ENCODE assay signal across 19 cellular contexts in the genomic region with DNA sequence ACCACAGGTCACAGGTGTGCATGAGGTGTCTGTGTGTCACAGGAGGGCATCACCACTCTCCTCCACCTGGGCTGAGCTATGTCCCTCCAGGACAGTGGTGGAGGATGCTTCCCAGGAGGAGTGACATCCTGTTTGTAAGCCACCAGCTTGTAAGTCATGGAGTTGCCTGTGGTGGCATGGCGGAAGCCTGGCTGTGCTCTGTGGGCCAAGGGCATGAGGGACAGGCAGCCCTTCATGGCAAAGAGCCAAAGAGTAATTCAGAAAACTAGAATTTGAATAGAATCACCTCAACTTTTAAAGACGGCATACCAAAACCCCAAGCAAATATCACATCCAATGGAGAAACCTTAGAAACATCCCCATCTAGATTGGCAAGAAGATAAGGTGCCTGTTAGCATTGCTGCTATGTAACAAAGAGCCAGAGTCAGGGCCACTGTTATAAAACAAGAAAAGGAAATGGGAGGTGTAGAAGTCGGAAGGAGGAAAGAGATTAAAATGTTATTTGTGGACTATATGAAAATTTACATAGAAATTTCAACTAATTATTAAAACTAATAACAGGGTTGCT. TPM values are rescaled to one million over a fixed set of nuclear protein-coding genes. Genes with fewer than 3 reads are reported as not detected.
DNase-seq lines count a peak whose midpoint lies in the region; ATAC-seq, FAIRE-seq and TF ChIP-seq lines count a peak whose summit lies in the region.
"Had no signal": no experiment of that assay in that cellular context is flagged by ENCODE, and none has a peak within 500 bp of the region (broad histone marks: within the 10 kb centered on the region; RNA-seq: fewer than 3 reads in every experiment).

No MANE protein-coding gene starts in this region.

- H3K4me2 ChIP-seq in keratinocyte (ENCODE audit: control insufficient read depth, extremely low read depth, insufficient read depth, low read depth, low read length), result peak overlapping the region; percentile 23
- H3K4me2 ChIP-seq in HepG2 (ENCODE audit: low read depth, low read length), result no peak overlapping the region
- H3K4me2 ChIP-seq: A549, GM23338 had no signal

- no peaks in the 10 kb centered on the region for H3K9me3 ChIP-seq in heart right ventricle
- H3K9me3 ChIP-seq in ascending aorta, result no peaks in the 10 kb centered on the region
- no peaks in the 10 kb centered on the region for H3K9me3 ChIP-seq in keratinocyte (ENCODE audit: control insufficient read depth, low read depth, low read length)
- no peaks in the 10 kb centered on the region for H3K9me3 ChIP-seq in stomach smooth muscle (ENCODE audit: control insufficient read depth in 2 of 2, low read length in 2 of 2)
- H3K9me3 ChIP-seq in HepG2 (ENCODE audit: low read length), result no peaks in the 10 kb centered on the region
- H3K9me3 ChIP-seq: A549 had no signal

- no peak for ATAC-seq in heart right ventricle
- ATAC-seq in Right ventricle myocardium superior (ENCODE audit: poor library complexity), result no peak
- ATAC-seq in HG02642 (IDR thresholded peaks at IDR 0.05; ENCODE audit: poor library complexity, unreplicated experiment), result no peak
- no peak for ATAC-seq in HepG2
- ATAC-seq: GM23338 had no signal

- whole genome bisulfite sequencing in heart right ventricle, 2 donors, result 66 to 68% methylated on average over 3 of the region's 3 CpGs
- WGBS in HepG2 (ENCODE audit: low lambda C conversion rate), result 47% methylated on average over 3 of the region's 3 CpGs

- H3K9me1 ChIP-seq in keratinocyte (ENCODE audit: control insufficient read depth, extremely low read depth, insufficient read depth, low read length), result no peaks in the 10 kb centered on the region

- TF ChIP-seq RAD21 in HepG2 (CRISPR knock-in tag; IDR thresholded peaks at IDR 0.05), result no peak

- H3K27me3 ChIP-seq in heart right ventricle (peaks cover 0 to 52% (median 15%) of the 10 kb centered on the region in 7 donors), ascending aorta (no peaks in the 10 kb centered on the region), keratinocyte (ENCODE audit: control insufficient read depth, extremely low read depth, insufficient read depth, low read length) (no peaks in the 10 kb centered on the region), stomach smooth muscle (ENCODE audit: control insufficient read depth in 1 of 2, insufficient read depth in 2 of 2, low read length in 2 of 2) (no peaks in the 10 kb centered on the region), HepG2 (ENCODE audit: control insufficient read depth in 1 of 2, insufficient read depth in 2 of 2, low read length in 2 of 2) (peaks cover 0 to 10% of the 10 kb centered on the region in 2 experiments; a peak in 1 of 5 replicates)

- dilution Hi-C loops in keratinocyte (cut with MboI; ENCODE audit: extremely low pct_ligation_motif_present, low sequenced_read_pairs), result no loop called here

- TF ChIP-seq EP300 in HepG2 (IDR thresholded peaks at IDR 0.05; ENCODE audit: low read depth in 2 of 2, low read length in 2 of 2) (no peak), HepG2 (CRISPR knock-in tag; IDR thresholded peaks at IDR 0.05; ENCODE audit: borderline replicate concordance) (no peak)

- CTCF ChIA-PET in HepG2 (lab: Yijun Ruan, JAX; ENCODE audit: low intra/inter-chr PET ratio, low total read pairs), result no interaction called here

- TF ChIP-seq CTCF in heart right ventricle (IDR thresholded peaks at IDR 0.05) (no peak), ascending aorta (IDR thresholded peaks at IDR 0.05) (no peak), keratinocyte (optimal IDR thresholded peaks at IDR 0.05 in 1 of 3, IDR thresholded peaks at IDR 0.05 in 1 of 3, conservative IDR thresholded peaks at IDR 0.05 in 1 of 3; ENCODE audit: extremely low read depth in 1 of 3, insufficient read depth in 2 of 3, low read length in 3 of 3) (no peak), HepG2 (CRISPR knock-in tag; IDR thresholded peaks at IDR 0.05) (no peak)

- BruUV-seq in HepG2 (replicated peaks; lab: Mats Ljungman, UMichigan), result no TSS peak

- H2AFZ ChIP-seq in keratinocyte (ENCODE audit: control insufficient read depth, low read length) (no peak overlapping the region), HepG2 (ENCODE audit: low read length) (no peak overlapping the region)
- H2AFZ ChIP-seq: GM23338 had no signal

- FAIRE-seq in keratinocyte (lab: Jason Lieb, UNC) (no peak), HepG2 (lab: Jason Lieb, UNC) (no peak)

- POLR2A ChIA-PET in HepG2 (lab: Yijun Ruan, JAX), result no interaction called here

- DNase-seq in heart right ventricle, result no peak
- no peak for DNase-seq in Right ventricle myocardium superior
- DNase-seq in ascending aorta (ENCODE audit: low spot score in 2 of 2), result no peak
- no peak for DNase-seq in keratinocyte (ENCODE audit: low read depth, low spot score)
- no peak for DNase-seq in HepG2 (ENCODE audit: low spot score)
- no peak for DNase-seq in retina
- DNase-seq: activated CD8-positive, alpha-beta memory T cell treated with anti-CD3 and anti-CD28 coated beads, Interleukin-2, amount 50 U/mL, for 4 hours; activated naive CD4-positive, alpha-beta T cell treated with anti-CD3 and anti-CD28 coated beads, Interleukin-2, amount 50 U/mL, for 16 hours; immature natural killer cell; NCI-H526 treated with DMSO at 0.1 percent for 48 hours; nephron progenitor cell had no signal

- H3K9ac ChIP-seq in keratinocyte (ENCODE audit: control insufficient read depth, extremely low read depth, insufficient read depth, low read length) (no peak overlapping the region), stomach smooth muscle (ENCODE audit: low read length in 2 of 2) (no peak overlapping the region), HepG2 (ENCODE audit: insufficient read depth, low read depth, low read length) (no peak overlapping the region)

- TF ChIP-seq POLR2A in HepG2 (IDR thresholded peaks at IDR 0.05; ENCODE audit: insufficient read depth in 1 of 2, low read depth in 2 of 2, low read length in 2 of 2), result no peak

- intact Hi-C loops in heart right ventricle (cut with DNase I) (loop anchor here in 5 of 10 donors (5.0 to 10.0 kb wide), 4 partner anchors 50 to 63 kb away; no protein-coding TSS in a partner anchor), Right ventricle myocardium superior (cut with DNase I) (loop anchor here (5.0 kb wide), 1 partner anchor 53 kb away; no protein-coding TSS in a partner anchor), ascending aorta (cut with DNase I) (loop anchor here (10.0 kb wide), 1 partner anchor 270 kb away; no protein-coding TSS in a partner anchor), HepG2 (cut with micrococcal nuclease; ENCODE audit: unreplicated experiment) (no loop called here)

- peaks cover 0 to 35% (median 11%) of the 10 kb centered on the region in 9 donors for H3K4me1 ChIP-seq in heart right ventricle
- peaks cover 0 to 8% of the 10 kb centered on the region in 2 donors for H3K4me1 ChIP-seq in ascending aorta
- peaks cover 8% of the 10 kb centered on the region for H3K4me1 ChIP-seq in keratinocyte (ENCODE audit: control insufficient read depth, extremely low read depth, insufficient read depth, low read length)
- peaks cover 28% of the 10 kb centered on the region for H3K4me1 ChIP-seq in stomach smooth muscle (ENCODE audit: control insufficient read depth, insufficient read depth, low read length)
- H3K4me1 ChIP-seq in HepG2 (ENCODE audit: insufficient read depth, low read length), result peaks cover 18% of the 10 kb centered on the region
- H3K4me1 ChIP-seq: A549 had no signal

- H3K36me3 ChIP-seq in heart right ventricle, result no peaks in the 10 kb centered on the region
- no peaks in the 10 kb centered on the region for H3K36me3 ChIP-seq in ascending aorta
- H3K36me3 ChIP-seq in keratinocyte (ENCODE audit: control insufficient read depth in 2 of 2, extremely low read depth in 1 of 2, insufficient read depth in 2 of 2, low read length in 2 of 2), result no peaks in the 10 kb centered on the region
- no peaks in the 10 kb centered on the region for H3K36me3 ChIP-seq in stomach smooth muscle (ENCODE audit: control insufficient read depth in 2 of 2, insufficient read depth in 2 of 2, low read length in 2 of 2)
- H3K36me3 ChIP-seq in HepG2 (replicated peaks in 1 of 2; ENCODE audit: control insufficient read depth in 1 of 2, insufficient read depth in 2 of 2, low read length in 2 of 2), result no peaks in the 10 kb centered on the region

- H3K27ac ChIP-seq in heart right ventricle (peak overlapping the region in 7 of 10 donors; percentile 2 to 71 (median 42)), ascending aorta (peak overlapping the region; percentile 31 to 50), keratinocyte (ENCODE audit: control insufficient read depth, insufficient read depth, low read length) (no peak overlapping the region), stomach smooth muscle (ENCODE audit: low read length) (peak overlapping the region; percentile 60), HepG2 (ENCODE audit: extremely low read length, insufficient read depth, low read length) (no peak overlapping the region)
- H3K27ac ChIP-seq: A549 had no signal

- no peaks in the 10 kb centered on the region for H4K20me1 ChIP-seq in keratinocyte (ENCODE audit: control insufficient read depth, extremely low read depth, insufficient read depth, low read length)
- no peaks in the 10 kb centered on the region for H4K20me1 ChIP-seq in HepG2 (ENCODE audit: insufficient read depth, low read length)

- H3K4me3 ChIP-seq in heart right ventricle (no peak overlapping the region), ascending aorta (no peak overlapping the region), keratinocyte (ENCODE audit: control insufficient read depth in 2 of 3, extremely low read depth in 1 of 3, insufficient read depth in 2 of 3, low read depth in 1 of 3, low read length in 3 of 3) (no peak overlapping the region), stomach smooth muscle (ENCODE audit: low read length in 2 of 2) (peak overlapping the region in 1 of 2 donors; percentile 47), HepG2 (replicated peaks in 1 of 3; ENCODE audit: insufficient read depth in 1 of 3, low read depth in 2 of 3, low read length in 3 of 3) (no peak overlapping the region)
- H3K4me3 ChIP-seq: A549, GM23338 had no signal

- H3K79me2 ChIP-seq in keratinocyte (ENCODE audit: control insufficient read depth, insufficient read depth, low read length), result no peaks in the 10 kb centered on the region
- H3K79me2 ChIP-seq in HepG2 (ENCODE audit: insufficient read depth, low read length), result no peaks in the 10 kb centered on the region

- in situ Hi-C loops in HepG2 (cut with HindIII; ENCODE audit: extremely low pct_ligation_motif_present, low pct_unique_long_range_greater_than_20kb), result no loop called here

RNA-seq across cellular contexts. Expression of a gene that starts 52.1 kb away (rescaled TPM):
- 1 to 10 TPM in 1 of 10 donors, under 1 TPM in 7, not detected in 2; 0.09 to 1.2 (median 0.37) TPM for total RNA-seq in heart right ventricle
- under 1 TPM in 1 of 2 donors, not detected in 1; 0.04 TPM for polyA plus RNA-seq in heart right ventricle
- total RNA-seq in Right ventricle myocardium superior, result not detected
- total RNA-seq in ascending aorta, result 0.75 TPM
- not detected in 3 replicates for polyA plus RNA-seq in keratinocyte
- not detected for polyA plus RNA-seq in keratinocyte (2011; ENCODE audit: low read depth)
- not detected in 2 replicates for polyA plus RNA-seq in keratinocyte (2011; cell fraction: cytosol; rRNA removed)
- polyA plus RNA-seq in keratinocyte (2011; cell fraction: nucleus; rRNA removed), result not detected in 2 replicates
- polyA plus RNA-seq in keratinocyte (2012; ENCODE audit: low replicate concordance), result not detected in 2 replicates
- not detected in 3 replicates for polyA minus RNA-seq in keratinocyte
- not detected for polyA minus RNA-seq in keratinocyte (2011; cell fraction: cytosol; rRNA and poly(A)+ RNA removed)
- polyA minus RNA-seq in keratinocyte (2011; cell fraction: nucleus; rRNA and poly(A)+ RNA removed), result not detected in 2 replicates
- total RNA-seq in HepG2 (2016; rRNA removed; fragmentation: Illumina TruSeq; extraction: Trizol), result not detected in 2 replicates
- total RNA-seq in HepG2 (2016; cell fraction: cytosol; rRNA removed; fragmentation: Illumina TruSeq; extraction: Trizol; ENCODE audit: low read depth), result not detected in 2 replicates
- not detected in 2 replicates for total RNA-seq in HepG2 (2016; cell fraction: insoluble cytoplasmic fraction; rRNA removed; fragmentation: Illumina TruSeq; extraction: Trizol)
- total RNA-seq in HepG2 (2016; cell fraction: membrane; rRNA removed; fragmentation: Illumina TruSeq; extraction: Trizol), result not detected in 2 replicates
- total RNA-seq in HepG2 (2016; cell fraction: nucleus; rRNA removed; fragmentation: Illumina TruSeq; extraction: Trizol), result not detected in 2 replicates
- not detected in 2 replicates for polyA plus RNA-seq in HepG2 (2011; rRNA removed)
- not detected in 2 replicates for polyA plus RNA-seq in HepG2 (2011; cell fraction: cytosol; rRNA removed)
- polyA plus RNA-seq in HepG2 (2011; cell fraction: nucleus; rRNA removed), result not detected in 2 replicates
- not detected in 2 replicates for polyA plus RNA-seq in HepG2 (2012)
- not detected in 2 replicates for polyA plus RNA-seq in HepG2 (2016; cell fraction: cytosol; fragmentation: Illumina TruSeq; extraction: Trizol; ENCODE audit: low read depth)
- not detected in 2 replicates for polyA plus RNA-seq in HepG2 (2016; cell fraction: insoluble cytoplasmic fraction; fragmentation: Illumina TruSeq; extraction: Trizol; ENCODE audit: low read depth)
- not detected in 2 replicates for polyA plus RNA-seq in HepG2 (2016; cell fraction: membrane; fragmentation: Illumina TruSeq; extraction: Trizol; ENCODE audit: low read depth)
- not detected in 2 replicates for polyA plus RNA-seq in HepG2 (2016; cell fraction: nucleus; fragmentation: Illumina TruSeq; extraction: Trizol; ENCODE audit: insufficient read depth, low read depth)
- polyA minus RNA-seq in HepG2 (2011; rRNA and poly(A)+ RNA removed; ENCODE audit: low replicate concordance), result not detected in 2 replicates
- polyA minus RNA-seq in HepG2 (2011; cell fraction: cytosol; rRNA and poly(A)+ RNA removed), result not detected in 2 replicates
- not detected in 2 replicates for polyA minus RNA-seq in HepG2 (2011; cell fraction: nucleus; rRNA and poly(A)+ RNA removed)
- total RNA-seq: dermis microvascular lymphatic vessel endothelial cell, GM23338, LHCN-M2 had no signal
- polyA plus RNA-seq: A549, BJ, GM23338, immature natural killer cell, urinary bladder had no signal

Comparison
In these comparisons a context has a peak if more than half of its experiments do, and no peak if none do; other contexts are left out.
1. H3K27ac ChIP-seq: peak in heart right ventricle (7 of 10), ascending aorta (2 of 2) and stomach smooth muscle (single experiment); none in keratinocyte (single experiment) and HepG2 (single experiment).